ENCODE assay signal across 1 cellular context in genomic region chr14:51576112-51576420, GRCh38.
TF ChIP-seq lines count a peak whose summit lies in the region.

No MANE protein-coding gene starts in this region.

TF ChIP-seq in H1, 55 proteins besides CTCF, POLR2A, EP300 and RAD21 (continued from another document):
- TF ChIP-seq HDAC6 (IDR thresholded peaks at IDR 0.05; ENCODE audit: low read depth, low read length) (no peak), JUND (IDR thresholded peaks at IDR 0.05; ENCODE audit: low read length) (no peak), GTF2F1 (IDR thresholded peaks at IDR 0.05; ENCODE audit: borderline replicate concordance, low read depth, low read length) (no peak), SUZ12 (IDR thresholded peaks at IDR 0.05; ENCODE audit: low read length) (no peak)
- TF ChIP-seq, protein P1, sequence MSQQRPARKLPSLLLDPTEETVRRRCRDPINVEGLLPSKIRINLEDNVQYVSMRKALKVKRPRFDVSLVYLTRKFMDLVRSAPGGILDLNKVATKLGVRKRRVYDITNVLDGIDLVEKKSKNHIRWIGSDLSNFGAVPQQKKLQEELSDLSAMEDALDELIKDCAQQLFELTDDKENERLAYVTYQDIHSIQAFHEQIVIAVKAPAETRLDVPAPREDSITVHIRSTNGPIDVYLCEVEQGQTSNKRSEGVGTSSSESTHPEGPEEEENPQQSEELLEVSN (IDR thresholded peaks at IDR 0.05) = no peak
